25 cellular contexts compared by ENCODE assay signal in the genomic region with DNA sequence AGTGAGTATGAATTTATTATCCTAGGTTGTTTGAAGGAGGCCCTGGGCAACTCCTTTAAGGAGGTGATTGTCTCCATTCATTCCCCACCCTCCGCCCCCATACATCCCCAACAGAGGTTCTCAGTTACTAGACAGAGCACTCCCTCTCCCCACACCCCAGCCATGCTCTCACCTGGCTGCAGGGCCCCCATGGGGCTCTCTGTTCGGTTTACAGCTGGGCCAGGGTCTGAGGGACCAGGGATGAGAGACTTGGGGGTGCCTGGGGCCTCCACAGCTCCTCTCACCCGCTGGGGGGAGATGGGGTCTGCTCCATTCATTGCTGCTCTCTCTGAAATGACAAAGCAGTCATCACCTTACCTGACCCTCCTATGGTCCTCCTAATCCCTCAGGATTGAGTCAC. TPM values are rescaled to one million over a fixed set of nuclear protein-coding genes. Genes with fewer than 3 reads are reported as not detected.
"Had no signal": no experiment of that assay in that cellular context is flagged by ENCODE, and none has a peak within 500 bp of the region (broad histone marks: within the 10 kb centered on the region; RNA-seq: fewer than 3 reads in every experiment).

No MANE protein-coding gene starts in this region.

- ATAC-seq: activated CD4-positive, CD25-positive, alpha-beta regulatory T cell treated with anti-CD3 and anti-CD28 coated beads, Interleukin-2, amount 50 U/mL, for 24 hours; activated naive CD4-positive, alpha-beta T cell treated with anti-CD3 and anti-CD28 coated beads, Interleukin-2, amount 50 U/mL, for 72 hours; gastroesophageal sphincter; right cardiac atrium had no signal

- DNase-seq: activated CD4-positive, alpha-beta memory T cell treated with anti-CD3 and anti-CD28 coated beads for 36 hours; activated CD4-positive, alpha-beta T cell treated with anti-CD3 and anti-CD28 coated beads, Interleukin-2, amount 10 ng/mL, durations not matched to agents 24 days and 14 days; activated CD8-positive, alpha-beta memory T cell treated with anti-CD3 and anti-CD28 coated beads, Interleukin-2, amount 50 U/mL, for 4 hours; activated naive CD4-positive, alpha-beta T cell; activated T-cell treated with anti-CD3 and anti-CD28 coated beads, Interleukin-2, amount 50 U/mL, for 1 hour; anterior cingulate cortex; colonic mucosa; effector CD8-positive, alpha-beta T cell; islet precursor cell; left ventricle myocardium inferior; naive B cell; nucleus accumbens; right cardiac atrium; spleen; stimulated activated CD4-positive, alpha-beta T cell treated with anti-CD3 and anti-CD28 coated beads, Interleukin-2, amount 100 ng/mL, for 48 hours; stimulated activated naive CD4-positive, alpha-beta T cell treated with Interleukin-2 at 50 U/mL for 16 hours; WERI-Rb-1 had no signal

- H3K4me3 ChIP-seq: colonic mucosa, hepatocyte, lung had no signal

- H3K27ac Mint-ChIP-seq: activated CD4-positive, alpha-beta memory T cell treated with anti-CD3 and anti-CD28 coated beads for 36 hours; activated CD4-positive, alpha-beta T cell treated with anti-CD3 and anti-CD28 coated beads, Interleukin-2, amount 10 ng/mL, durations not matched to agents 24 days and 14 days; activated naive CD4-positive, alpha-beta T cell treated with anti-CD3 and anti-CD28 coated beads, Interleukin-2, amount 50 U/mL, for 72 hours; naive B cell had no signal

- H3K9me3 Mint-ChIP-seq: activated CD4-positive, alpha-beta memory T cell treated with anti-CD3 and anti-CD28 coated beads for 36 hours; activated CD4-positive, alpha-beta T cell treated with anti-CD3 and anti-CD28 coated beads, Interleukin-2, amount 10 ng/mL, durations not matched to agents 24 days and 14 days; activated naive CD4-positive, alpha-beta T cell treated with anti-CD3 and anti-CD28 coated beads, Interleukin-2, amount 50 U/mL, for 72 hours; naive B cell had no signal

- H3K27me3 Mint-ChIP-seq: activated CD4-positive, alpha-beta memory T cell treated with anti-CD3 and anti-CD28 coated beads for 36 hours; activated CD4-positive, alpha-beta T cell treated with anti-CD3 and anti-CD28 coated beads, Interleukin-2, amount 10 ng/mL, durations not matched to agents 24 days and 14 days had no signal

- H3K9me3 ChIP-seq: colonic mucosa, gastroesophageal sphincter, left ventricle myocardium inferior, spleen, tibial nerve had no signal

- H3K4me3 Mint-ChIP-seq: activated CD4-positive, alpha-beta memory T cell treated with anti-CD3 and anti-CD28 coated beads for 36 hours; activated CD4-positive, alpha-beta T cell treated with anti-CD3 and anti-CD28 coated beads, Interleukin-2, amount 10 ng/mL, durations not matched to agents 24 days and 14 days had no signal

- H3K36me3 Mint-ChIP-seq: activated naive CD4-positive, alpha-beta T cell treated with anti-CD3 and anti-CD28 coated beads, Interleukin-2, amount 50 U/mL, for 72 hours; naive B cell had no signal

- H3K27ac ChIP-seq: colonic mucosa, hepatocyte, left ventricle myocardium inferior, parathyroid adenoma, spleen, WERI-Rb-1 had no signal

RNA-seq across cellular contexts. Expression of gene IL17RC, which starts 31.7 kb away (rescaled TPM):
- polyA plus RNA-seq: neural cell had no signal
